In genomic region chr1:201408176-201408814, GRCh38 we compare ENCODE assay signal across 9 cellular contexts. TPM values are rescaled to one million over a fixed set of nuclear protein-coding genes. Genes with fewer than 3 reads are reported as not detected.
DNase-seq lines count a peak whose midpoint lies in the region; ATAC-seq, FAIRE-seq and TF ChIP-seq lines count a peak whose summit lies in the region.
"Had no signal": no experiment of that assay in that cellular context is flagged by ENCODE, and none has a peak within 500 bp of the region (broad histone marks: within the 10 kb centered on the region; RNA-seq: fewer than 3 reads in every experiment).

No MANE protein-coding gene starts in this region.

- no peaks in the 10 kb centered on the region for H3K27me3 ChIP-seq in RWPE2 (ENCODE audit: insufficient read depth, poor library complexity, severe bottlenecking)
- peaks cover 0 to 8% of the 10 kb centered on the region in 2 donors for H3K27me3 ChIP-seq in tibial artery

- no peak overlapping the region for H3K27ac Mint-ChIP-seq in osteocyte (ENCODE audit: unreplicated experiment)

- DNase-seq in G401 (ENCODE audit: low spot score) (peak; percentile 65), LHCN-M2 (ENCODE audit: low read depth) (peak; percentile 64), RWPE2 (ENCODE audit: low spot score) (no peak), frontal cortex (ENCODE audit: low spot score in 2 of 2) (peak; percentile 52 to 82), osteocyte (ENCODE audit: extremely low spot score, unreplicated experiment) (peak; percentile 94), tibial artery (peak; percentile 76 to 80)
- DNase-seq in activated effector memory CD4-positive, alpha-beta T cell treated with Interleukin-2 at 50 U/mL for 16 hours: peak; percentile 31

- in situ Hi-C loops in G401 (cut with HindIII; ENCODE audit: low sequenced_read_pairs): no loop called here

- no peaks in the 10 kb centered on the region for H3K4me1 ChIP-seq in RWPE2 (ENCODE audit: insufficient read depth, poor library complexity, severe bottlenecking)
- no peaks in the 10 kb centered on the region for H3K4me1 ChIP-seq in tibial artery

- no peaks in the 10 kb centered on the region for H3K36me3 Mint-ChIP-seq in osteocyte (ENCODE audit: unreplicated experiment)

- no peaks in the 10 kb centered on the region for H3K9me3 Mint-ChIP-seq in osteocyte (ENCODE audit: unreplicated experiment)

- ATAC-seq in RWPE2 (ENCODE audit: low read depth) (peak; percentile 74), HG03039 (IDR thresholded peaks at IDR 0.05; ENCODE audit: unreplicated experiment) (no peak)

- H3K27ac ChIP-seq in RWPE2 (ENCODE audit: poor library complexity, severe bottlenecking): no peak overlapping the region
- H3K27ac ChIP-seq in tibial artery: no peak overlapping the region

- intact Hi-C loops in tibial artery (cut with DNase I; ENCODE audit: low total_unique reads): no loop called here

- no peak for FAIRE-seq in frontal cortex (lab: Jason Lieb, UNC)
- FAIRE-seq: endometrium had no signal

- no peak overlapping the region for H3K4me3 Mint-ChIP-seq in osteocyte (ENCODE audit: unreplicated experiment)

- H3K27me3 Mint-ChIP-seq in osteocyte (ENCODE audit: unreplicated experiment): peaks cover 26% of the 10 kb centered on the region

- H3K4me3 ChIP-seq in RWPE2 (ENCODE audit: severe bottlenecking) (no peak overlapping the region), tibial artery (no peak overlapping the region)

- H3K36me3 ChIP-seq in RWPE2 (ENCODE audit: low read depth): no peaks in the 10 kb centered on the region
- H3K36me3 ChIP-seq in tibial artery: no peaks in the 10 kb centered on the region

- peaks cover 4% of the 10 kb centered on the region for H3K4me1 Mint-ChIP-seq in osteocyte (ENCODE audit: unreplicated experiment)

- TF ChIP-seq CTCF in RWPE2 (IDR thresholded peaks at IDR 0.05; ENCODE audit: poor library complexity, severe bottlenecking) (peak; percentile 94), osteocyte (IDR thresholded peaks at IDR 0.05) (peak; percentile 95), tibial artery (IDR thresholded peaks at IDR 0.05) (peak; percentile 81 to 86)

- H3K9me3 ChIP-seq in RWPE2 (ENCODE audit: severe bottlenecking): no peaks in the 10 kb centered on the region
- H3K9me3 ChIP-seq in tibial artery: no peaks in the 10 kb centered on the region

RNA-seq across cellular contexts. Expression of gene LAD1, which starts 9.2 kb away (rescaled TPM):
- total RNA-seq in G401 (2014; rRNA removed; shearing (Covaris generic)): 0.20 and 6.1 TPM in 2 replicates
- 0.64 and 2.2 TPM in 2 replicates for total RNA-seq in LHCN-M2 (2014; rRNA removed)
- polyA plus RNA-seq in LHCN-M2 (2012): 1.5 TPM
- not detected for total RNA-seq in frontal cortex
- total RNA-seq in osteocyte: 0.16 and 0.91 TPM in 2 replicates

RNA-seq across cellular contexts. Expression of gene TNNI1, which starts 13.2 kb away (rescaled TPM):
- 57.1 and 57.8 TPM in 2 replicates for total RNA-seq in G401 (2014; rRNA removed; shearing (Covaris generic))
- 1.7 and 25.7 TPM in 2 replicates for total RNA-seq in LHCN-M2 (2014; rRNA removed)
- polyA plus RNA-seq in LHCN-M2 (2012): 98.0 TPM
- under 0.01 TPM for total RNA-seq in frontal cortex
- total RNA-seq in osteocyte: 0.43 TPM in 1 of 2 replicates, not detected in the other

RNA-seq across cellular contexts. Expression of gene TNNT2, which starts 30.8 kb away (rescaled TPM):
- total RNA-seq in G401 (2014; rRNA removed; shearing (Covaris generic)): 18.3 and 22.2 TPM in 2 replicates
- total RNA-seq in LHCN-M2 (2014; rRNA removed) (62.1 and 156 TPM in 2 replicates), frontal cortex (not detected), osteocyte (1.4 and 3.0 TPM in 2 replicates)
- polyA plus RNA-seq in LHCN-M2 (2012): 624 TPM
